Comparison of ENCODE assay signal across 1 cellular context in genomic region chr7:115748123-115748738, GRCh38.
TF ChIP-seq lines count a peak whose summit lies in the region.

No MANE protein-coding gene starts in this region.

TF ChIP-seq in SK-N-SH treated with all-trans-retinoic acid at 6 μM for 48 hours, 23 proteins besides CTCF, POLR2A, EP300 and RAD21 (continued from another document):
- TF ChIP-seq, protein P1, sequence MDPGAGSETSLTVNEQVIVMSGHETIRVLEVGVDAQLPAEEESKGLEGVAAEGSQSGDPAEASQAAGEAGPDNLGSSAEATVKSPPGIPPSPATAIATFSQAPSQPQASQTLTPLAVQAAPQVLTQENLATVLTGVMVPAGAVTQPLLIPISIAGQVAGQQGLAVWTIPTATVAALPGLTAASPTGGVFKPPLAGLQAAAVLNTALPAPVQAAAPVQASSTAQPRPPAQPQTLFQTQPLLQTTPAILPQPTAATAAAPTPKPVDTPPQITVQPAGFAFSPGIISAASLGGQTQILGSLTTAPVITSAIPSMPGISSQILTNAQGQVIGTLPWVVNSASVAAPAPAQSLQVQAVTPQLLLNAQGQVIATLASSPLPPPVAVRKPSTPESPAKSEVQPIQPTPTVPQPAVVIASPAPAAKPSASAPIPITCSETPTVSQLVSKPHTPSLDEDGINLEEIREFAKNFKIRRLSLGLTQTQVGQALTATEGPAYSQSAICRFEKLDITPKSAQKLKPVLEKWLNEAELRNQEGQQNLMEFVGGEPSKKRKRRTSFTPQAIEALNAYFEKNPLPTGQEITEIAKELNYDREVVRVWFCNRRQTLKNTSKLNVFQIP (CRISPR knock-in tag; IDR thresholded peaks at IDR 0.05; ENCODE audit: borderline replicate concordance, low read depth) = no peak
